ENCODE assay signal across 8 cellular contexts in the genomic region with DNA sequence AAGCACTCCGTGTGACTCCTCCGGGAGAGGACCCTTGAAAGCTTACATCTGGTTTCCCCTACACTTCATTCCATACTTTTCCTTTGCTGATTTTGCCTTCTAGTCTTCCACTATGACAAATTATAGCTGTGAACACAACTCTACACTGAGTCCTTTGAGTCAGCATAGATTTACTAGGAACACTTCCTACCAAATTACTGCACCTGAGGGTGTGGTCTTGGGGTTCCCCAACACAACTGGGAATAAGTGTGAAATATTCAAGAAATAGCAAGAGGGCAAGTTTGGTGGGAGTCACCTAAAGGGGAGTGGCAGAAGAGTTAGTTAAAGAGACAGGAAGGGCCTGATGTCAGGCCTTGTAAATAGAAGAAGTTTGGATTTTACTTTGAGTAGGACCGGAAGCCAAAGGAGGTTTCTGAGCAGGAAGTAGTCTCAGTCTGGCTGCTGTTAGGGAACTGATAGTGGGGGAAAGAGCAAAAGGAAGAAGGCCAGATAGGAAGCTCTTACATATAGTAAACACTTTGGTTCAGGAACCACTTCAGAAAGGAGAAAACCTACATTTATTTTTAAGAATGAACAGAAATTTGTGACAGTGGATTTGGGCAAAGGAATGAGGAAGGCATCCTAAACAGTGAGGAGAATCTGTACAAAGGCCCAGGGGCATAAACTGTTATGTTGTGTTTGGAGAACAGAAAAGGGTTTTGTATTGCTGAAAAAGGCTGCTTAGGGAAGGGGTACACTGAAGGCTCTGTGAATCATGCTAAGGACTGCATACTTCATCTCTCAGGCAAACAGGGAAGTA. TPM values are rescaled to one million over a fixed set of nuclear protein-coding genes. Genes with fewer than 3 reads are reported as not detected.
DNase-seq lines count a peak whose midpoint lies in the region; ATAC-seq and TF ChIP-seq lines count a peak whose summit lies in the region.

No MANE protein-coding gene starts in this region.

- intact Hi-C loops in spleen (cut with DNase I; ENCODE audit: low total_unique reads) = no loop called here

- TF ChIP-seq CTCF in spleen (IDR thresholded peaks at IDR 0.05 in 8 of 11, conservative IDR thresholded peaks at IDR 0.05 in 3 of 11) = no peak

- no peaks in the 10 kb centered on the region for H3K9me3 ChIP-seq in spleen

- peak overlapping the region; percentile 9 to 90 (median 78) for H3K27ac ChIP-seq in spleen

- H3K4me1 ChIP-seq in spleen = peaks cover 13 to 64% (median 37%) of the 10 kb centered on the region in 6 donors

- peak; percentile 82 for DNase-seq in SIG-M5 treated with dmso at 0.1 percent for 504 hours (lab: John Stamatoyannopoulos, UW; ENCODE audit: unreplicated experiment)
- peak; percentile 91 for DNase-seq in foreskin melanocyte
- no peak for DNase-seq in spleen
- DNase-seq in NCI-H345 treated with DMSO at 0.1 percent for 48 hours (lab: John Stamatoyannopoulos, UW; ENCODE audit: unreplicated experiment) = no peak
- no peak for DNase-seq in NCI-H524 (lab: John Stamatoyannopoulos, UW)

- no peaks in the 10 kb centered on the region for H3K27me3 ChIP-seq in spleen (replicated peaks in 1 of 7)

- ATAC-seq in GM18508 (IDR thresholded peaks at IDR 0.05; ENCODE audit: insufficient read depth, unreplicated experiment) (peak; percentile 82), HG02759 (IDR thresholded peaks at IDR 0.05; ENCODE audit: unreplicated experiment) (peak; percentile 78), HG02840 (IDR thresholded peaks at IDR 0.05; ENCODE audit: low FRiP score, unreplicated experiment) (no peak)

- peaks cover 3 to 90% (median 35%) of the 10 kb centered on the region in 6 donors for H3K36me3 ChIP-seq in spleen

- H3K4me3 ChIP-seq in spleen = peak overlapping the region in 1 of 8 donors; percentile 27

- 28 to 46% (median 37%) methylated on average over 3 of the region's 3 CpGs for WGBS in spleen, 5 donors

- no peak for TF ChIP-seq POLR2A in spleen (IDR thresholded peaks at IDR 0.05)

RNA-seq across cellular contexts. Expression of gene SEL1L, which starts 14.3 kb away (rescaled TPM):
- 100 to 1,000 TPM in 2 of 7 donors, 10 to 100 TPM in 5; 65.3 to 118 (median 95.1) TPM for total RNA-seq in spleen
- 1 to 10 TPM; 7.1 to 9.6 (median 7.7) TPM for polyA plus RNA-seq in spleen

Comparison
In these comparisons a context has a peak if more than half of its experiments do, and no peak if none do; other contexts are left out.
1. DNase-seq: peak in SIG-M5 treated with dmso at 0.1 percent for 504 hours (single experiment) and foreskin melanocyte (single experiment); none in spleen (single experiment), NCI-H345 treated with DMSO at 0.1 percent for 48 hours (single experiment) and NCI-H524 (0 of 2).